ENCODE assay signal across 14 cellular contexts in genomic region chr17:49777577-49777976, GRCh38. TPM values are rescaled to one million over a fixed set of nuclear protein-coding genes. Genes with fewer than 3 reads are reported as not detected.
DNase-seq lines count a peak whose midpoint lies in the region; ATAC-seq and TF ChIP-seq lines count a peak whose summit lies in the region.
"Had no signal": no experiment of that assay in that cellular context is flagged by ENCODE, and none has a peak within 500 bp of the region (broad histone marks: within the 10 kb centered on the region; RNA-seq: fewer than 3 reads in every experiment).

No MANE protein-coding gene starts in this region.

- ATAC-seq in right lobe of liver (no peak), HG02763 (IDR thresholded peaks at IDR 0.05; ENCODE audit: unreplicated experiment) (no peak)
- ATAC-seq: K562 had no signal

- no peak for TF ChIP-seq CTCF in endodermal cell (conservative IDR thresholded peaks at IDR 0.05)
- TF ChIP-seq CTCF in neural progenitor cell (IDR thresholded peaks at IDR 0.05) = no peak
- TF ChIP-seq CTCF in tibial artery (IDR thresholded peaks at IDR 0.05) = no peak
- TF ChIP-seq CTCF in right lobe of liver (IDR thresholded peaks at IDR 0.05) = no peak
- TF ChIP-seq CTCF in WERI-Rb-1 (IDR thresholded peaks at IDR 0.05; ENCODE audit: low read depth, low read length) = no peak

- no peaks in the 10 kb centered on the region for H3K27me3 ChIP-seq in HUES64 (ENCODE audit: insufficient read depth, low read length)
- H3K27me3 ChIP-seq in endodermal cell (ENCODE audit: control insufficient read depth, insufficient read depth, low read length, poor library complexity, severe bottlenecking) = peaks cover 4% of the 10 kb centered on the region
- H3K27me3 ChIP-seq in neural progenitor cell = no peaks in the 10 kb centered on the region
- no peaks in the 10 kb centered on the region for H3K27me3 ChIP-seq in tibial artery
- no peaks in the 10 kb centered on the region for H3K27me3 ChIP-seq in right lobe of liver
- no peaks in the 10 kb centered on the region for H3K27me3 ChIP-seq in WERI-Rb-1 (ENCODE audit: insufficient read depth, low read depth, severe bottlenecking)

- H3K27me3 Mint-ChIP-seq in endodermal cell (ENCODE audit: insufficient read depth) (peaks cover 6% of the 10 kb centered on the region), neural progenitor cell (ENCODE audit: insufficient read depth, low read depth) (peaks cover 9% of the 10 kb centered on the region)

- no peaks in the 10 kb centered on the region for H3K4me1 Mint-ChIP-seq in endodermal cell
- peaks cover 38% of the 10 kb centered on the region for H3K4me1 Mint-ChIP-seq in neural progenitor cell

- H3K4me1 ChIP-seq in HUES64 (ENCODE audit: insufficient read depth, low read length) (no peaks in the 10 kb centered on the region), endodermal cell (ENCODE audit: control insufficient read depth, insufficient read depth, low read length) (no peaks in the 10 kb centered on the region), neural progenitor cell (peaks cover 20% of the 10 kb centered on the region), tibial artery (peaks cover 0 to 69% (median 50%) of the 10 kb centered on the region in 4 donors), right lobe of liver (peaks cover 0 to 6% (median 0%) of the 10 kb centered on the region in 4 donors)

- no peaks in the 10 kb centered on the region for H4K20me1 ChIP-seq in neural progenitor cell (ENCODE audit: low read depth)

- H3K36me3 ChIP-seq in HUES64 (ENCODE audit: insufficient read depth, low read length) (no peaks in the 10 kb centered on the region), endodermal cell (ENCODE audit: control insufficient read depth, insufficient read depth, low read length) (no peaks in the 10 kb centered on the region), neural progenitor cell (no peaks in the 10 kb centered on the region), tibial artery (no peaks in the 10 kb centered on the region), right lobe of liver (no peaks in the 10 kb centered on the region), WERI-Rb-1 (no peaks in the 10 kb centered on the region)

- no peaks in the 10 kb centered on the region for H3K36me3 Mint-ChIP-seq in endodermal cell (ENCODE audit: low read depth)
- no peaks in the 10 kb centered on the region for H3K36me3 Mint-ChIP-seq in neural progenitor cell

- H3K4me2 ChIP-seq in neural progenitor cell = peak overlapping the region; percentile 31

- intact Hi-C loops in tibial artery (cut with DNase I; ENCODE audit: low total_unique reads) = loop anchor here (5.0 kb wide), 2 partner anchors 70 to 205 kb away; partner anchors contain the start of gene SLC35B1
- intact Hi-C loops in right lobe of liver (cut with DNase I) = loop anchor here (5.0 to 10.0 kb wide), 3 partner anchors 63 to 203 kb away; partner anchors contain the start of genes NXPH3 (in 1 of the 2) and SLC35B1 (in 1 of the 2)

- H3K4me3 Mint-ChIP-seq in endodermal cell (no peak overlapping the region), neural progenitor cell (peak overlapping the region; percentile 38)
- H3K4me3 Mint-ChIP-seq: H9 had no signal

- H3K9me3 Mint-ChIP-seq in endodermal cell (no peaks in the 10 kb centered on the region), neural progenitor cell (no peaks in the 10 kb centered on the region)
- H3K9me3 Mint-ChIP-seq: H9 had no signal

- no peak overlapping the region for H3K27ac Mint-ChIP-seq in endodermal cell
- H3K27ac Mint-ChIP-seq in neural progenitor cell = peak overlapping the region; percentile 95

- H3K9ac ChIP-seq in HUES64 (ENCODE audit: low read depth, low read length) (no peak overlapping the region), endodermal cell (ENCODE audit: extremely low read depth, low read length, poor library complexity, severe bottlenecking) (no peak overlapping the region), neural progenitor cell (no peak overlapping the region)

- H3K79me2 ChIP-seq in neural progenitor cell (ENCODE audit: low read depth) = no peaks in the 10 kb centered on the region

- H3K27ac ChIP-seq in HUES64 (ENCODE audit: low read depth, low read length) (peak overlapping the region; percentile 41; the same call in 1 of the 2 replicates), endodermal cell (ENCODE audit: low read depth, low read length) (peak overlapping the region; percentile 95), neural progenitor cell (no peak overlapping the region), tibial artery (peak overlapping the region; percentile 77 to 83), right lobe of liver (no peak overlapping the region), WERI-Rb-1 (no peak overlapping the region)

- no peak overlapping the region for H3K4me3 ChIP-seq in HUES64 (ENCODE audit: low read length)
- no peak overlapping the region for H3K4me3 ChIP-seq in endodermal cell (ENCODE audit: low read length)
- H3K4me3 ChIP-seq in neural progenitor cell = no peak overlapping the region
- no peak overlapping the region for H3K4me3 ChIP-seq in tibial artery
- H3K4me3 ChIP-seq in right lobe of liver = no peak overlapping the region
- no peak overlapping the region for H3K4me3 ChIP-seq in WERI-Rb-1 (ENCODE audit: low read depth, low read length)
- H3K4me3 ChIP-seq: K562 had no signal

- H3F3A ChIP-seq in neural progenitor cell (ENCODE audit: low read depth) = peaks cover 9% of the 10 kb centered on the region

- H3K9me3 ChIP-seq in HUES64 (ENCODE audit: insufficient read depth, low read depth, low read length) (no peaks in the 10 kb centered on the region), endodermal cell (ENCODE audit: control insufficient read depth, low read length) (no peaks in the 10 kb centered on the region), neural progenitor cell (ENCODE audit: low read depth) (no peaks in the 10 kb centered on the region), tibial artery (no peaks in the 10 kb centered on the region), right lobe of liver (no peaks in the 10 kb centered on the region), WERI-Rb-1 (ENCODE audit: severe bottlenecking) (no peaks in the 10 kb centered on the region)

- 79% methylated on average over 2 of the region's 2 CpGs for WGBS in HUES64
- 67 to 81% methylated on average over 1 to 2 of the region's 2 CpGs for WGBS in endodermal cell (ENCODE audit: insufficient coverage in 1 of 2, insufficient read length in 1 of 2), 2 experiments
- 76% methylated on average over 2 of the region's 2 CpGs for WGBS in right lobe of liver (ENCODE audit: insufficient coverage, low coverage, low lambda C conversion rate, missing lambda C conversion rate)

- no peak for DNase-seq in endodermal cell
- DNase-seq in neural progenitor cell (ENCODE audit: low spot score) = peak; percentile 36
- DNase-seq in tibial artery = no peak
- no peak for DNase-seq in right lobe of liver
- no peak for DNase-seq in WERI-Rb-1
- DNase-seq: GDM1, H9, NCI-H187 treated with DMSO at 0.1 percent for 48 hours, NCI-H69, OCI-M1, SHP77 treated with DMSO at 0.1 percent for 48 hours had no signal

- H2AFZ ChIP-seq in neural progenitor cell (replicated peaks) = peak overlapping the region; percentile 76

- no peak for TF ChIP-seq POLR2A in right lobe of liver (IDR thresholded peaks at IDR 0.05)

RNA-seq across cellular contexts. Expression of gene KAT7, which starts 10.9 kb away (rescaled TPM):
- 113 TPM for polyA plus RNA-seq in HUES64 (2013, experiment 1 of 2)
- polyA plus RNA-seq in HUES64 (2013, experiment 2 of 2) = 117 TPM
- total RNA-seq in endodermal cell (10 to 100 TPM; 77.8 to 80.5 TPM), neural progenitor cell (ENCODE audit: low replicate concordance) (125 and 139 TPM in 2 replicates), right lobe of liver (10 to 100 TPM; 10.8 to 21.3 (median 15.2) TPM)
- polyA plus RNA-seq in endodermal cell (2013, experiment 1 of 2) = 67.6 TPM
- polyA plus RNA-seq in endodermal cell (2013, experiment 2 of 2) = 54.9 TPM

RNA-seq across cellular contexts. Expression of gene FAM117A, which starts 13.6 kb away (rescaled TPM):
- polyA plus RNA-seq in HUES64 (2013, experiment 1 of 2) = 19.7 TPM
- 23.4 TPM for polyA plus RNA-seq in HUES64 (2013, experiment 2 of 2)
- total RNA-seq in endodermal cell (10 to 100 TPM; 15.4 to 16.8 TPM), neural progenitor cell (ENCODE audit: low replicate concordance) (14.6 and 29.5 TPM in 2 replicates), right lobe of liver (1 to 10 TPM; 4.4 to 7.3 (median 5.9) TPM)
- polyA plus RNA-seq in endodermal cell (2013, experiment 1 of 2) = 23.3 TPM
- polyA plus RNA-seq in endodermal cell (2013, experiment 2 of 2) = 20.1 TPM

Comparison
In these comparisons a context has a peak if more than half of its experiments do, and no peak if none do; other contexts are left out.
1. H3K27ac ChIP-seq: peak in HUES64 (single experiment), endodermal cell (single experiment) and tibial artery (2 of 2); none in neural progenitor cell (single experiment), right lobe of liver (0 of 3) and WERI-Rb-1 (single experiment).